11 cellular contexts compared by ENCODE assay signal in genomic region chr5:98975682-98976407, GRCh38. TPM values are rescaled to one million over a fixed set of nuclear protein-coding genes. Genes with fewer than 3 reads are reported as not detected.
DNase-seq lines count a peak whose midpoint lies in the region; ATAC-seq and TF ChIP-seq lines count a peak whose summit lies in the region.
"Had no signal": no experiment of that assay in that cellular context is flagged by ENCODE, and none has a peak within 500 bp of the region (broad histone marks: within the 10 kb centered on the region; RNA-seq: fewer than 3 reads in every experiment).

No MANE protein-coding gene starts in this region.

- in situ Hi-C loops in GM13977 (cut with MboI; ENCODE audit: low pct_unique_long_range_greater_than_20kb, low sequenced_read_pairs, unreplicated experiment), result no loop called here

- DNase-seq in left colon (no peak), glomerular visceral epithelial cell (ENCODE audit: extremely low spot score) (no peak), substantia nigra (lab: John Stamatoyannopoulos, UW) (no peak), NCI-H187 treated with DMSO at 0.1 percent for 48 hours (lab: John Stamatoyannopoulos, UW) (no peak), GM13977 (ENCODE audit: low spot score) (no peak)
- DNase-seq: NCI-H2081; nephron progenitor cell; stimulated activated CD8-positive, alpha-beta memory T cell treated with anti-CD3 and anti-CD28 coated beads, Interleukin-4, amount 100 ng/mL, for 48 hours had no signal

- intact Hi-C loops in left colon (cut with DNase I, micrococcal nuclease), result no loop called here

- TF ChIP-seq CTCF in GM13977 (IDR thresholded peaks at IDR 0.05; ENCODE audit: extremely low read depth, insufficient read depth, missing control alignments), result no peak

- H3K27ac ChIP-seq in substantia nigra (ENCODE audit: low read depth, low read length, poor library complexity, severe bottlenecking), result no peak overlapping the region

- ATAC-seq in GM18861 (IDR thresholded peaks at IDR 0.05; ENCODE audit: unreplicated experiment) (peak; percentile 97), GM21529 (IDR thresholded peaks at IDR 0.05; ENCODE audit: unreplicated experiment) (peak; percentile 92), HG03135 (IDR thresholded peaks at IDR 0.05; ENCODE audit: unreplicated experiment) (peak; percentile 87), left colon (peak; percentile 34)

RNA-seq across cellular contexts. Expression of gene CHD1, which starts 47.0 kb away (rescaled TPM):
- 10 to 100 TPM; 44.9 to 45.8 TPM for total RNA-seq in left colon

Comparison
In these comparisons a context has a peak if more than half of its experiments do, and no peak if none do; other contexts are left out.
1. ATAC-seq: peak in every context shown above with its lines; median percentile 97 in GM18861; 92 in GM21529; 87 in HG03135; 34 in left colon.